10 cellular contexts compared by ENCODE assay signal in the genomic region with DNA sequence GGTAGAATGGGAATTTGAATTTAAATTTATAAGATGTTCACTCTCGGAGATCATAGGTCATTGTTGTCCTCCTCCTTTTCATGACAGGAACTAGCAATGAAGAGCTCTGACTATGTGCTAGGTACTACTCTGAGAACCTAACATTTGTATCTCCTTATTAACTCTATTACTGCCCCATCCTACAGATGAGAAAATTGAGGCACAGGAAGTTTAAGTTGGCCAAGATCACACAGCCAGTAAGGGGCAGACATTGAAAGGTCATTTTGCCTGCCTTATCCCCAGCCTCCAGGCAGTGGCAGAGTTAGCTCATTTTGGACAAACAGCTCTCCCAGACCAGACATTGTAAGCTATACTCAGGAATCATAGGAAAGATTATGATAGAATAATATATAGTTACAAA. TPM values are rescaled to one million over a fixed set of nuclear protein-coding genes. Genes with fewer than 3 reads are reported as not detected.
DNase-seq lines count a peak whose midpoint lies in the region; ATAC-seq and TF ChIP-seq lines count a peak whose summit lies in the region.
"Had no signal": no experiment of that assay in that cellular context is flagged by ENCODE, and none has a peak within 500 bp of the region (broad histone marks: within the 10 kb centered on the region; RNA-seq: fewer than 3 reads in every experiment).

No MANE protein-coding gene starts in this region.

- ATAC-seq in HG02938 (IDR thresholded peaks at IDR 0.05; ENCODE audit: unreplicated experiment) (no peak), left ventricle myocardium superior (no peak)

- no peak overlapping the region for H3K4me3 ChIP-seq in ACC112 (ENCODE audit: low read depth, low read length)
- no peak overlapping the region for H3K4me3 ChIP-seq in fibroblast of the aortic adventitia (ENCODE audit: low read depth, low read length)
- H3K4me3 ChIP-seq in lower leg skin (ENCODE audit: low read depth, poor library complexity, severe bottlenecking), result no peak overlapping the region
- no peak overlapping the region for H3K4me3 ChIP-seq in ascending aorta
- H3K4me3 ChIP-seq: right lobe of liver had no signal

- no peaks in the 10 kb centered on the region for H3K9me3 ChIP-seq in ascending aorta
- H3K9me3 ChIP-seq: right lobe of liver had no signal

- in situ Hi-C loops in SK-MEL-5 (cut with HindIII; ENCODE audit: low pct_unique_long_range_greater_than_20kb, low sequenced_read_pairs), result no loop called here

- 90 to 91% methylated on average over 1 of the region's 1 CpG for WGBS in lower leg skin, 2 donors

- intact Hi-C loops in lower leg skin (cut with DNase I; ENCODE audit: low total_unique reads), result loop anchor here (10.0 kb wide), 1 partner anchor 99 kb away; no protein-coding TSS in a partner anchor
- intact Hi-C loops in ascending aorta (cut with DNase I), result loop anchor here (1.0 to 2.0 kb wide), 3 partner anchors 89 to 137 kb away; a partner anchor contains a TSS
- intact Hi-C loops in left ventricle myocardium superior (cut with micrococcal nuclease), result loop anchor here (5.0 kb wide), 1 partner anchor 87 kb away; no protein-coding TSS in a partner anchor

- no peak overlapping the region for H2AFZ ChIP-seq in ACC112 (ENCODE audit: low read length, unreplicated experiment)

- TF ChIP-seq CTCF in fibroblast of the aortic adventitia (IDR thresholded peaks at IDR 0.05; ENCODE audit: insufficient read depth, low read length) (peak; percentile 39), lower leg skin (IDR thresholded peaks at IDR 0.05) (no peak), ascending aorta (IDR thresholded peaks at IDR 0.05) (no peak)

- TF ChIP-seq POLR2A in lower leg skin (IDR thresholded peaks at IDR 0.05), result no peak

- H3K27me3 ChIP-seq in ACC112 (ENCODE audit: insufficient read depth, low read length) (no peaks in the 10 kb centered on the region), ascending aorta (no peaks in the 10 kb centered on the region)
- H3K27me3 ChIP-seq: right lobe of liver had no signal

- H3K4me1 ChIP-seq in ACC112 (ENCODE audit: control insufficient read depth, insufficient read depth, low read length, unreplicated experiment) (peaks cover 31% of the 10 kb centered on the region), ascending aorta (peaks cover 0 to 4% of the 10 kb centered on the region in 2 donors)
- H3K4me1 ChIP-seq: right lobe of liver had no signal

- H3K27ac ChIP-seq in ACC112 (ENCODE audit: low read depth, low read length) (peak overlapping the region; percentile 54; the same call in 1 of the 2 replicates), ascending aorta (no peak overlapping the region)
- H3K27ac ChIP-seq: right lobe of liver had no signal

- peak; percentile 41 for DNase-seq in EH (ENCODE audit: low read depth)
- DNase-seq in SK-MEL-5 (ENCODE audit: low read depth, low spot score), result peak; percentile 59
- DNase-seq in fibroblast of the aortic adventitia (ENCODE audit: low read depth), result peak; percentile 56
- no peak for DNase-seq in lower leg skin (ENCODE audit: low spot score in 2 of 2)
- no peak for DNase-seq in ascending aorta (ENCODE audit: low spot score in 2 of 2)
- DNase-seq in left ventricle myocardium superior, result no peak
- DNase-seq: activated gamma-delta T cell had no signal

- H3K36me3 ChIP-seq in ACC112 (ENCODE audit: insufficient read depth, low read length) (peaks cover 12% of the 10 kb centered on the region), ascending aorta (peaks cover 4 to 9% of the 10 kb centered on the region in 2 donors)
- H3K36me3 ChIP-seq: right lobe of liver had no signal

- H3K79me2 ChIP-seq in ACC112 (ENCODE audit: control insufficient read depth, insufficient read depth, low read length, unreplicated experiment), result peaks cover 86% of the 10 kb centered on the region

RNA-seq across cellular contexts. Expression of a gene that starts 6.0 kb away (rescaled TPM):
- total RNA-seq in SK-MEL-5 (2014; rRNA removed; shearing (Covaris generic)), result 3.9 and 4.8 TPM in 2 replicates
- polyA plus RNA-seq in SK-MEL-5 (2015; cell fraction: cytosol; rRNA removed), result 3.5 and 4.3 TPM in 2 replicates
- 0.57 and 1.4 TPM in 2 replicates for polyA plus RNA-seq in SK-MEL-5 (2015; cell fraction: nucleus; rRNA removed)
- total RNA-seq in fibroblast of the aortic adventitia (ENCODE audit: low replicate concordance), result 65.8 and 127 TPM in 2 replicates
- total RNA-seq in lower leg skin, result 10 to 100 TPM; 20.6 to 39.6 (median 24.1) TPM
- 155 TPM for total RNA-seq in ascending aorta
- 42.8 TPM for total RNA-seq in left ventricle myocardium superior

RNA-seq across cellular contexts. Expression of a gene that starts 30.0 kb away (rescaled TPM):
- 38.7 and 39.7 TPM in 2 replicates for total RNA-seq in SK-MEL-5 (2014; rRNA removed; shearing (Covaris generic))
- 35.5 and 44.7 TPM in 2 replicates for polyA plus RNA-seq in SK-MEL-5 (2015; cell fraction: cytosol; rRNA removed)
- 13.6 and 22.6 TPM in 2 replicates for polyA plus RNA-seq in SK-MEL-5 (2015; cell fraction: nucleus; rRNA removed)
- total RNA-seq in fibroblast of the aortic adventitia (ENCODE audit: low replicate concordance) (49.2 and 54.9 TPM in 2 replicates), lower leg skin (10 to 100 TPM; 32.3 to 36.3 (median 34.0) TPM), ascending aorta (26.0 TPM), left ventricle myocardium superior (37.3 TPM)

Comparison
In these comparisons a context has a peak if more than half of its experiments do, and no peak if none do; other contexts are left out.
1. DNase-seq: peak in EH (single experiment), SK-MEL-5 (single experiment) and fibroblast of the aortic adventitia (single experiment); none in lower leg skin (0 of 2), ascending aorta (0 of 2) and left ventricle myocardium superior (single experiment).